16 cellular contexts compared by ENCODE assay signal in the genomic region with DNA sequence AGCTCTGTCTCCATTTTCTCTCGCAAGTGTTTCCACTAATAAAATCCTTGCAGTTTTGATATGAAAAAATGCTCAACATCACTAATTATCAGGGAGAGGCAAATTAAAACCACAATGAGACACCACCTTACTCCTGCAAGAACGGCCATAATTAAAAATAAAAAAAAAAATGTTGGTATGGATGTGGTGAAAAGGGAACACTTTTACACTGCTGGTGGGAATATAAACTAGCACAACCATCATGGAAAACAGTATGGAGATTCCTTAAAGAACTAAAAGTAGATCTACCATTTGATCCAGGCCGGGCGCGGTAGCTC. TPM values are rescaled to one million over a fixed set of nuclear protein-coding genes. Genes with fewer than 3 reads are reported as not detected.
"Had no signal": no experiment of that assay in that cellular context is flagged by ENCODE, and none has a peak within 500 bp of the region (broad histone marks: within the 10 kb centered on the region; RNA-seq: fewer than 3 reads in every experiment).

No MANE protein-coding gene starts in this region.

- H3K9me3 Mint-ChIP-seq: activated CD4-positive, alpha-beta T cell treated with anti-CD3 and anti-CD28 coated beads, Interleukin-2, amount 10 ng/mL, durations not matched to agents 7 days and 5 days; activated CD8-positive, alpha-beta T cell treated with anti-CD3 and anti-CD28 coated beads for 36 hours; activated naive CD8-positive, alpha-beta T cell treated with anti-CD3 and anti-CD28 coated beads, Interleukin-2, amount 50 U/mL, for 24 hours; activated T-helper 1 cell treated with anti-CD3 and anti-CD28 coated beads, Interleukin-12 subunit alpha, Interleukin-12 subunit beta, Interleukin-2, Interleukin-4 antibody, amounts not matched to agents 30 ng/mL and 10 ng/mL and 1 ng/mL, durations not matched to agents 14 hours and 24 hours and 36 hours; natural killer cell treated with Interleukin-12 subunit alpha and Interleukin-12 subunit beta and Interleukin-15 and Interleukin-18, amount 100 ng/mL, for 72 hours; stimulated activated naive CD8-positive, alpha-beta T cell treated with anti-CD3 and anti-CD28 coated beads, Interleukin-15, Interleukin-2, amounts not matched to agents 100 ng/mL and 50 ng/mL, for 24 hours had no signal

- H3K4me3 ChIP-seq: esophagus muscularis mucosa, left ventricle myocardium inferior, transverse colon had no signal

- H3K9me3 ChIP-seq: esophagus muscularis mucosa, left ventricle myocardium inferior, transverse colon had no signal

- H3K4me1 ChIP-seq: left ventricle myocardium inferior, parathyroid adenoma, transverse colon had no signal

- H3K27ac Mint-ChIP-seq: activated CD4-positive, alpha-beta T cell treated with anti-CD3 and anti-CD28 coated beads, Interleukin-2, amount 10 ng/mL, durations not matched to agents 7 days and 5 days; activated CD8-positive, alpha-beta memory T cell treated with anti-CD3 and anti-CD28 coated beads, Interleukin-2, amount 10 ng/mL, durations not matched to agents 7 days and 5 days; activated CD8-positive, alpha-beta T cell treated with anti-CD3 and anti-CD28 coated beads for 36 hours; activated naive CD8-positive, alpha-beta T cell treated with anti-CD3 and anti-CD28 coated beads, Interleukin-2, amount 50 U/mL, for 24 hours; activated T-helper 1 cell treated with anti-CD3 and anti-CD28 coated beads, Interleukin-12 subunit alpha, Interleukin-12 subunit beta, Interleukin-2, Interleukin-4 antibody, amounts not matched to agents 30 ng/mL and 10 ng/mL and 1 ng/mL, durations not matched to agents 14 hours and 24 hours and 36 hours; natural killer cell treated with Interleukin-12 subunit alpha and Interleukin-12 subunit beta and Interleukin-15 and Interleukin-18, amount 100 ng/mL, for 72 hours; stimulated activated naive CD8-positive, alpha-beta T cell treated with anti-CD3 and anti-CD28 coated beads, Interleukin-15, Interleukin-2, amounts not matched to agents 100 ng/mL and 50 ng/mL, for 24 hours had no signal

- H3K36me3 ChIP-seq: esophagus muscularis mucosa, left ventricle myocardium inferior, transverse colon had no signal

- H3K36me3 Mint-ChIP-seq: activated CD8-positive, alpha-beta memory T cell treated with anti-CD3 and anti-CD28 coated beads, Interleukin-2, amount 10 ng/mL, durations not matched to agents 7 days and 5 days; natural killer cell treated with Interleukin-12 subunit alpha and Interleukin-12 subunit beta and Interleukin-15 and Interleukin-18, amount 100 ng/mL, for 72 hours had no signal

- ATAC-seq: activated CD4-positive, CD25-positive, alpha-beta regulatory T cell treated with anti-CD3 and anti-CD28 coated beads, Interleukin-2, amount 50 U/mL, for 24 hours; activated CD8-positive, alpha-beta memory T cell treated with anti-CD3 and anti-CD28 coated beads, Interleukin-2, amount 10 ng/mL, durations not matched to agents 7 days and 5 days; activated CD8-positive, alpha-beta T cell treated with anti-CD3 and anti-CD28 coated beads for 36 hours; activated naive CD8-positive, alpha-beta T cell treated with anti-CD3 and anti-CD28 coated beads, Interleukin-2, amount 50 U/mL, for 24 hours; natural killer cell treated with Interleukin-12 subunit alpha and Interleukin-12 subunit beta and Interleukin-15 and Interleukin-18, amount 100 ng/mL, for 72 hours had no signal

- H3K4me3 Mint-ChIP-seq: activated CD4-positive, alpha-beta T cell treated with anti-CD3 and anti-CD28 coated beads, Interleukin-2, amount 10 ng/mL, durations not matched to agents 7 days and 5 days; activated CD8-positive, alpha-beta memory T cell treated with anti-CD3 and anti-CD28 coated beads, Interleukin-2, amount 10 ng/mL, durations not matched to agents 7 days and 5 days; activated CD8-positive, alpha-beta T cell treated with anti-CD3 and anti-CD28 coated beads for 36 hours; activated naive CD8-positive, alpha-beta T cell treated with anti-CD3 and anti-CD28 coated beads, Interleukin-2, amount 50 U/mL, for 24 hours; activated T-helper 1 cell treated with anti-CD3 and anti-CD28 coated beads, Interleukin-12 subunit alpha, Interleukin-12 subunit beta, Interleukin-2, Interleukin-4 antibody, amounts not matched to agents 30 ng/mL and 10 ng/mL and 1 ng/mL, durations not matched to agents 14 hours and 24 hours and 36 hours; natural killer cell treated with Interleukin-12 subunit alpha and Interleukin-12 subunit beta and Interleukin-15 and Interleukin-18, amount 100 ng/mL, for 72 hours; stimulated activated naive CD8-positive, alpha-beta T cell treated with anti-CD3 and anti-CD28 coated beads, Interleukin-15, Interleukin-2, amounts not matched to agents 100 ng/mL and 50 ng/mL, for 24 hours had no signal

- H3K9ac ChIP-seq: parathyroid adenoma had no signal

- H2AFZ ChIP-seq: parathyroid adenoma had no signal

- H3K27me3 ChIP-seq: esophagus muscularis mucosa had no signal

- DNase-seq: activated CD8-positive, alpha-beta memory T cell treated with anti-CD3 and anti-CD28 coated beads, Interleukin-2, amount 10 ng/mL, durations not matched to agents 7 days and 5 days; activated gamma-delta T cell; activated naive CD4-positive, alpha-beta T cell treated with anti-CD3 and anti-CD28 coated beads, Interleukin-2, amount 50 U/mL, for 16 hours; activated T-cell treated with anti-CD3 and anti-CD28 coated beads for 4 hours had no signal

- H3K79me2 ChIP-seq: parathyroid adenoma had no signal

- H3K27ac ChIP-seq: esophagus muscularis mucosa, left ventricle myocardium inferior, parathyroid adenoma, transverse colon had no signal

- H3K4me1 Mint-ChIP-seq: activated CD4-positive, alpha-beta T cell treated with anti-CD3 and anti-CD28 coated beads, Interleukin-2, amount 10 ng/mL, durations not matched to agents 7 days and 5 days; activated CD8-positive, alpha-beta memory T cell treated with anti-CD3 and anti-CD28 coated beads, Interleukin-2, amount 10 ng/mL, durations not matched to agents 7 days and 5 days; activated naive CD8-positive, alpha-beta T cell treated with anti-CD3 and anti-CD28 coated beads, Interleukin-2, amount 50 U/mL, for 24 hours had no signal

RNA-seq across cellular contexts. Expression of gene GREB1L, which starts 49.8 kb away (rescaled TPM):
- total RNA-seq: activated CD4-positive, alpha-beta T cell treated with anti-CD3 and anti-CD28 coated beads, Interleukin-2, amount 10 ng/mL, durations not matched to agents 7 days and 5 days; activated CD8-positive, alpha-beta memory T cell treated with anti-CD3 and anti-CD28 coated beads, Interleukin-2, amount 10 ng/mL, durations not matched to agents 7 days and 5 days; activated CD8-positive, alpha-beta T cell treated with anti-CD3 and anti-CD28 coated beads for 36 hours; activated T-helper 1 cell treated with anti-CD3 and anti-CD28 coated beads, Interleukin-12 subunit alpha, Interleukin-12 subunit beta, Interleukin-2, Interleukin-4 antibody, amounts not matched to agents 30 ng/mL and 10 ng/mL and 1 ng/mL, durations not matched to agents 14 hours and 24 hours and 36 hours; natural killer cell treated with Interleukin-12 subunit alpha and Interleukin-12 subunit beta and Interleukin-15 and Interleukin-18, amount 100 ng/mL, for 72 hours; T-helper 2 cell treated with Interferon-gamma antibody and Interleukin-4, amounts not matched to agents 100 ng/mL and 5 ng/mL, for 36 hours had no signal
